Comparison of ENCODE assay signal across 17 cellular contexts in genomic region chrX:138759217-138759943, GRCh38. TPM values are rescaled to one million over a fixed set of nuclear protein-coding genes. Genes with fewer than 3 reads are reported as not detected.
"Had no signal": no experiment of that assay in that cellular context is flagged by ENCODE, and none has a peak within 500 bp of the region (broad histone marks: within the 10 kb centered on the region; RNA-seq: fewer than 3 reads in every experiment).

No MANE protein-coding gene starts in this region.

- DNase-seq: colonic mucosa; dermis blood vessel endothelial cell; erythroblast; foreskin keratinocyte; head of caudate nucleus; hippocampal formation; mammary epithelial cell; naive thymus-derived CD8-positive, alpha-beta T cell; nucleus accumbens; ovary; right cardiac atrium; stimulated activated CD4-positive, alpha-beta T cell treated with anti-CD3 and anti-CD28 coated beads, Interleukin-4, amount 100 ng/mL, for 1 hour; transverse colon had no signal

- H3K4me1 ChIP-seq: colonic mucosa, foreskin keratinocyte, transverse colon had no signal

- H3K36me3 Mint-ChIP-seq: naive thymus-derived CD8-positive, alpha-beta T cell; stimulated activated memory B cell treated with anti-CD40 and anti-IgM and Interleukin-4, amounts not matched to agents 10 μg/mL and 1 μg/mL and 100 μg/mL, for 72 hours had no signal

- H3K4me3 ChIP-seq: colonic mucosa, ovary, smooth muscle cell, transverse colon had no signal

- H3K4me2 ChIP-seq: smooth muscle cell had no signal

- H3K9me3 ChIP-seq: colonic mucosa, ovary, transverse colon had no signal

- ATAC-seq: foreskin keratinocyte; naive thymus-derived CD8-positive, alpha-beta T cell; right cardiac atrium; stimulated activated memory B cell treated with anti-CD40 and anti-IgM and Interleukin-4, amounts not matched to agents 10 μg/mL and 1 μg/mL and 100 μg/mL, for 72 hours had no signal

- H3K27me3 ChIP-seq: colonic mucosa, foreskin keratinocyte, ovary, transverse colon had no signal

- H3K36me3 ChIP-seq: colonic mucosa, ovary, transverse colon had no signal

- H3K4me3 Mint-ChIP-seq: naive thymus-derived CD8-positive, alpha-beta T cell; neural crest cell; stimulated activated memory B cell treated with anti-CD40 and anti-IgM and Interleukin-4, amounts not matched to agents 10 μg/mL and 1 μg/mL and 100 μg/mL, for 72 hours; stimulated activated naive CD8-positive, alpha-beta T cell treated with anti-CD3 and anti-CD28 coated beads, Interleukin-15, Interleukin-2, amounts not matched to agents 100 ng/mL and 50 ng/mL, for 24 hours had no signal

- H3K27ac Mint-ChIP-seq: naive thymus-derived CD8-positive, alpha-beta T cell; stimulated activated memory B cell treated with anti-CD40 and anti-IgM and Interleukin-4, amounts not matched to agents 10 μg/mL and 1 μg/mL and 100 μg/mL, for 72 hours; stimulated activated naive CD8-positive, alpha-beta T cell treated with anti-CD3 and anti-CD28 coated beads, Interleukin-15, Interleukin-2, amounts not matched to agents 100 ng/mL and 50 ng/mL, for 24 hours had no signal

- H3K4me1 Mint-ChIP-seq: naive thymus-derived CD8-positive, alpha-beta T cell; stimulated activated memory B cell treated with anti-CD40 and anti-IgM and Interleukin-4, amounts not matched to agents 10 μg/mL and 1 μg/mL and 100 μg/mL, for 72 hours had no signal

- H3K9me3 Mint-ChIP-seq: neural crest cell; stimulated activated memory B cell treated with anti-CD40 and anti-IgM and Interleukin-4, amounts not matched to agents 10 μg/mL and 1 μg/mL and 100 μg/mL, for 72 hours; stimulated activated naive CD8-positive, alpha-beta T cell treated with anti-CD3 and anti-CD28 coated beads, Interleukin-15, Interleukin-2, amounts not matched to agents 100 ng/mL and 50 ng/mL, for 24 hours had no signal

- H3K27ac ChIP-seq: colonic mucosa, foreskin keratinocyte, ovary, transverse colon had no signal

- H3K27me3 Mint-ChIP-seq: stimulated activated memory B cell treated with anti-CD40 and anti-IgM and Interleukin-4, amounts not matched to agents 10 μg/mL and 1 μg/mL and 100 μg/mL, for 72 hours; stimulated activated naive CD8-positive, alpha-beta T cell treated with anti-CD3 and anti-CD28 coated beads, Interleukin-15, Interleukin-2, amounts not matched to agents 100 ng/mL and 50 ng/mL, for 24 hours had no signal

RNA-seq across cellular contexts. Expression of gene FGF13, which starts 47.9 kb away (rescaled TPM):
- total RNA-seq: foreskin keratinocyte; naive thymus-derived CD8-positive, alpha-beta T cell had no signal
